19 cellular contexts compared by ENCODE assay signal in genomic region chr14:99038401-99038800, GRCh38.
DNase-seq lines count a peak whose midpoint lies in the region; ATAC-seq and TF ChIP-seq lines count a peak whose summit lies in the region.
"Had no signal": no experiment of that assay in that cellular context is flagged by ENCODE, and none has a peak within 500 bp of the region (broad histone marks: within the 10 kb centered on the region; RNA-seq: fewer than 3 reads in every experiment).

No MANE protein-coding gene starts in this region.

- no peak overlapping the region for H3K4me3 Mint-ChIP-seq in chondrocyte (ENCODE audit: unreplicated experiment)
- no peak overlapping the region for H3K4me3 Mint-ChIP-seq in activated naive CD8-positive, alpha-beta T cell treated with anti-CD3 and anti-CD28 coated beads for 36 hours
- H3K4me3 Mint-ChIP-seq in effector memory CD8-positive, alpha-beta T cell = no peak overlapping the region
- H3K4me3 Mint-ChIP-seq: B cell, mesothelial cell of epicardium had no signal

- H3K27me3 Mint-ChIP-seq in chondrocyte (ENCODE audit: low read depth) = no peaks in the 10 kb centered on the region
- H3K27me3 Mint-ChIP-seq in activated naive CD8-positive, alpha-beta T cell treated with anti-CD3 and anti-CD28 coated beads for 36 hours = no peaks in the 10 kb centered on the region
- peaks cover 9 to 30% of the 10 kb centered on the region in 2 donors for H3K27me3 Mint-ChIP-seq in effector memory CD8-positive, alpha-beta T cell
- H3K27me3 Mint-ChIP-seq: B cell had no signal

- H3K4me1 Mint-ChIP-seq in chondrocyte (ENCODE audit: low read depth) = peaks cover 38% of the 10 kb centered on the region
- no peaks in the 10 kb centered on the region for H3K4me1 Mint-ChIP-seq in activated naive CD8-positive, alpha-beta T cell treated with anti-CD3 and anti-CD28 coated beads for 36 hours
- H3K4me1 Mint-ChIP-seq in effector memory CD8-positive, alpha-beta T cell (ENCODE audit: low read depth in 2 of 2) = peaks cover 4 to 8% of the 10 kb centered on the region in 2 donors
- H3K4me1 Mint-ChIP-seq: B cell had no signal

- no peaks in the 10 kb centered on the region for H3K36me3 Mint-ChIP-seq in chondrocyte (ENCODE audit: low read depth)
- H3K36me3 Mint-ChIP-seq in activated naive CD8-positive, alpha-beta T cell treated with anti-CD3 and anti-CD28 coated beads for 36 hours = no peaks in the 10 kb centered on the region
- no peaks in the 10 kb centered on the region for H3K36me3 Mint-ChIP-seq in effector memory CD8-positive, alpha-beta T cell (ENCODE audit: insufficient read depth)
- H3K36me3 Mint-ChIP-seq: mesothelial cell of epicardium had no signal

- ATAC-seq in HG02798 (IDR thresholded peaks at IDR 0.05; ENCODE audit: poor library complexity, unreplicated experiment) = no peak
- ATAC-seq in effector memory CD8-positive, alpha-beta T cell (replicated peaks) = no peak

- DNase-seq in Daoy (ENCODE audit: low read depth) (peak; percentile 82), MV-4-11 (lab: John Stamatoyannopoulos, UW) (peak; percentile 68), chondrocyte (ENCODE audit: low spot score) (no peak), superior temporal gyrus (ENCODE audit: extremely low spot score) (no peak)
- DNase-seq in activated naive CD8-positive, alpha-beta T cell treated with anti-CD3 and anti-CD28 coated beads for 36 hours = no peak
- no peak for DNase-seq in effector memory CD8-positive, alpha-beta T cell
- DNase-seq: activated CD4-positive, CD25-positive, alpha-beta regulatory T cell; activated gamma-delta T cell; kidney; NCI-H187; NCI-H510A; SIG-M5; sigmoid colon had no signal

- H3K36me3 ChIP-seq in neutrophil = no peaks in the 10 kb centered on the region
- H3K36me3 ChIP-seq: sigmoid colon, suprapubic skin had no signal

- peaks cover 22 to 64% of the 10 kb centered on the region in 2 experiments for H3K4me1 ChIP-seq in neutrophil (ENCODE audit: control insufficient read depth in 1 of 2, insufficient read depth in 1 of 2, low read depth in 1 of 2, low read length in 1 of 2)

- H3K27me3 ChIP-seq in neutrophil = no peaks in the 10 kb centered on the region
- H3K27me3 ChIP-seq: sigmoid colon, suprapubic skin had no signal

- H3K4me3 ChIP-seq in neutrophil (ENCODE audit: low read depth in 1 of 2, low read length in 1 of 2) = peak overlapping the region in 1 of 2 experiments; percentile 8
- H3K4me3 ChIP-seq: sigmoid colon, suprapubic skin had no signal

- no peaks in the 10 kb centered on the region for H3K9me3 ChIP-seq in neutrophil
- H3K9me3 ChIP-seq: sigmoid colon, suprapubic skin had no signal

- TF ChIP-seq CTCF in chondrocyte (IDR thresholded peaks at IDR 0.05) (no peak), neutrophil (IDR thresholded peaks at IDR 0.05) (no peak)

- H3K9me3 Mint-ChIP-seq in chondrocyte (ENCODE audit: low read depth) = no peaks in the 10 kb centered on the region
- no peaks in the 10 kb centered on the region for H3K9me3 Mint-ChIP-seq in activated naive CD8-positive, alpha-beta T cell treated with anti-CD3 and anti-CD28 coated beads for 36 hours
- no peaks in the 10 kb centered on the region for H3K9me3 Mint-ChIP-seq in effector memory CD8-positive, alpha-beta T cell
- H3K9me3 Mint-ChIP-seq: mesothelial cell of epicardium had no signal

- H3K27ac ChIP-seq in neutrophil = peak overlapping the region; percentile 91
- H3K27ac ChIP-seq: KMS-11, sigmoid colon, suprapubic skin had no signal

- H3K27ac Mint-ChIP-seq in chondrocyte (ENCODE audit: unreplicated experiment) = peak overlapping the region; percentile 73
- H3K27ac Mint-ChIP-seq in activated naive CD8-positive, alpha-beta T cell treated with anti-CD3 and anti-CD28 coated beads for 36 hours = no peak overlapping the region
- no peak overlapping the region for H3K27ac Mint-ChIP-seq in effector memory CD8-positive, alpha-beta T cell
- H3K27ac Mint-ChIP-seq: B cell, mesothelial cell of epicardium had no signal

Comparison
In these comparisons a context has a peak if more than half of its experiments do, and no peak if none do; other contexts are left out.
1. DNase-seq: peak in Daoy (single experiment) and MV-4-11 (single experiment); none in chondrocyte (single experiment), superior temporal gyrus (single experiment), activated naive CD8-positive, alpha-beta T cell treated with anti-CD3 and anti-CD28 coated beads for 36 hours (single experiment) and effector memory CD8-positive, alpha-beta T cell (0 of 3).